Comparison of ENCODE assay signal across 30 cellular contexts in the genomic region with DNA sequence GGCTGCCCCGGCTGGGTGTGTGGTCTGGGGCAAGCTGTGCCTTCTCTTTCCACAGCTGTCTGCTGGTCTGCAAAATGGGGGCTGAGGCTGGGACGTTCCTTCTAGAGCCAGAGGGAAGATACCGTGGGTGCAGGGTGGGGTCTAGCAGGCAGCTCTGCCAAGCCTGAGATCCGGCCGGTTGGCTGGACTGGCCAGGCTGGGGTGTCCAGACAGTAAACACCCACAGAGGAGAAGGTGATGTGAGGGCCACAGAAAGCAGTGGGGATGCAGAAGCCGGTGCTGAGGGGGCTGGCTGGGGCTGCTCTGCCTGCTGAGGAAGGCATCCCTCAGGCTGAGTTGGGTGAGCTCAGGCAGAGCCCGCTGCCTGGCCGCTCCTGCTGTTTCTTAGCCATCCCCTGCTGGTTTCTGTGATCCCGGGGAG. TPM values are rescaled to one million over a fixed set of nuclear protein-coding genes. Genes with fewer than 3 reads are reported as not detected.
A peak's percentile ranks its signal among the peaks of the same experiment; 100 is the strongest.
DNase-seq lines count a peak whose midpoint lies in the region; ATAC-seq, FAIRE-seq and TF ChIP-seq lines count a peak whose summit lies in the region.
"Had no signal": no experiment of that assay in that cellular context is flagged by ENCODE, and none has a peak within 500 bp of the region (broad histone marks: within the 10 kb centered on the region; RNA-seq: fewer than 3 reads in every experiment).

No MANE protein-coding gene starts in this region.

- no peak overlapping the region for H2BK12ac ChIP-seq in H9 (ENCODE audit: insufficient read length, low read depth, low read length)

- H3K4me3 ChIP-seq in NT2/D1 (ENCODE audit: insufficient read length, low read depth) (no peak overlapping the region), HepG2 (replicated peaks in 1 of 3; ENCODE audit: insufficient read depth in 1 of 3, low read depth in 2 of 3, low read length in 3 of 3) (no peak overlapping the region), spleen (no peak overlapping the region)
- H3K4me3 ChIP-seq: ascending aorta, cardiac muscle cell, lower lobe of right lung, tibial nerve had no signal

- H3K4me1 Mint-ChIP-seq in H9 = peaks cover 24 to 36% of the 10 kb centered on the region in 2 experiments
- H3K4me1 Mint-ChIP-seq in activated CD4-positive, alpha-beta T cell treated with anti-CD3 and anti-CD28 coated beads, Interleukin-2, amount 10 ng/mL, durations not matched to agents 7 days and 5 days = no peaks in the 10 kb centered on the region
- H3K4me1 Mint-ChIP-seq: activated naive CD8-positive, alpha-beta T cell treated with anti-CD3 and anti-CD28 coated beads for 36 hours; CD8-positive, alpha-beta memory T cell had no signal

- H3K27me3 Mint-ChIP-seq in H9 (ENCODE audit: low read depth) = peaks cover 3% of the 10 kb centered on the region
- peaks cover 5% of the 10 kb centered on the region for H3K27me3 Mint-ChIP-seq in activated CD4-positive, alpha-beta T cell treated with anti-CD3 and anti-CD28 coated beads, Interleukin-2, amount 10 ng/mL, durations not matched to agents 7 days and 5 days
- H3K27me3 Mint-ChIP-seq: activated naive CD8-positive, alpha-beta T cell treated with anti-CD3 and anti-CD28 coated beads for 36 hours had no signal

- no peak overlapping the region for H3T11ph ChIP-seq in H9 (ENCODE audit: low read length)

- no peaks in the 10 kb centered on the region for H3K4me1 ChIP-seq in H9 (ENCODE audit: insufficient read depth, low read length)
- H3K4me1 ChIP-seq in NT2/D1 (ENCODE audit: insufficient read depth, insufficient read length) = peaks cover 14% of the 10 kb centered on the region
- peaks cover 20% of the 10 kb centered on the region for H3K4me1 ChIP-seq in HepG2 (ENCODE audit: insufficient read depth, low read length)
- H3K4me1 ChIP-seq in spleen = no peaks in the 10 kb centered on the region
- H3K4me1 ChIP-seq in foreskin keratinocyte = peaks cover 14% of the 10 kb centered on the region
- H3K4me1 ChIP-seq: ascending aorta, lower lobe of right lung had no signal

- no peak for TF ChIP-seq RAD21 in HepG2 (CRISPR knock-in tag; IDR thresholded peaks at IDR 0.05)

- WGBS in H9 (ENCODE audit: extremely low coverage, insufficient read length, low lambda C conversion rate) = no CpG with 5 or more reads among the region's 9 CpGs
- 13% methylated on average over 4 of the region's 9 CpGs for WGBS in HepG2 (ENCODE audit: low lambda C conversion rate)
- WGBS in spleen, 5 donors = 59 to 93% (median 78%) methylated on average over 8 to 9 of the region's 9 CpGs

- no peaks in the 10 kb centered on the region for H3K9me3 ChIP-seq in H9 (ENCODE audit: control insufficient read depth, low read depth, low read length)
- no peaks in the 10 kb centered on the region for H3K9me3 ChIP-seq in NT2/D1 (ENCODE audit: insufficient read depth, low read length)
- H3K9me3 ChIP-seq in HepG2 (ENCODE audit: low read length) = no peaks in the 10 kb centered on the region
- H3K9me3 ChIP-seq in spleen = no peaks in the 10 kb centered on the region
- H3K9me3 ChIP-seq: ascending aorta, lower lobe of right lung, tibial nerve had no signal

- H3K9me3 Mint-ChIP-seq in H9 = no peaks in the 10 kb centered on the region
- H3K9me3 Mint-ChIP-seq in activated CD4-positive, alpha-beta T cell treated with anti-CD3 and anti-CD28 coated beads, Interleukin-2, amount 10 ng/mL, durations not matched to agents 7 days and 5 days = no peaks in the 10 kb centered on the region
- H3K9me3 Mint-ChIP-seq: activated naive CD8-positive, alpha-beta T cell treated with anti-CD3 and anti-CD28 coated beads for 36 hours; activated T-helper 2 cell treated with anti-CD3 and anti-CD28 coated beads, Interferon-gamma antibody, Interleukin-2, Interleukin-4, amounts not matched to agents 10 μg/mL and 5 μg/mL and 100 μg/mL, durations not matched to agents 14 hours and 24 hours and 36 hours; CD8-positive, alpha-beta memory T cell; effector memory CD8-positive, alpha-beta T cell; naive thymus-derived CD8-positive, alpha-beta T cell; T-helper 2 cell treated with Interferon-gamma antibody and Interleukin-4, amounts not matched to agents 5 μg/mL and 100 μg/mL, for 36 hours had no signal

- H3K4me3 Mint-ChIP-seq in H9 = no peak overlapping the region
- no peak overlapping the region for H3K4me3 Mint-ChIP-seq in activated CD4-positive, alpha-beta T cell treated with anti-CD3 and anti-CD28 coated beads, Interleukin-2, amount 10 ng/mL, durations not matched to agents 7 days and 5 days
- H3K4me3 Mint-ChIP-seq: activated naive CD8-positive, alpha-beta T cell treated with anti-CD3 and anti-CD28 coated beads for 36 hours; CD8-positive, alpha-beta memory T cell; effector memory CD8-positive, alpha-beta T cell; naive thymus-derived CD8-positive, alpha-beta T cell; T-helper 2 cell treated with Interferon-gamma antibody and Interleukin-4, amounts not matched to agents 5 μg/mL and 100 μg/mL, for 36 hours had no signal

- no peak for FAIRE-seq in HepG2 (lab: Jason Lieb, UNC)
- FAIRE-seq: GM19239, islet of Langerhans had no signal

- TF ChIP-seq EP300 in HepG2 (IDR thresholded peaks at IDR 0.05; ENCODE audit: low read depth in 2 of 2, low read length in 2 of 2) (no peak), HepG2 (CRISPR knock-in tag; IDR thresholded peaks at IDR 0.05; ENCODE audit: borderline replicate concordance) (no peak)

- H2BK20ac ChIP-seq in H9 (ENCODE audit: low read depth, low read length, poor library complexity, severe bottlenecking) = no peak overlapping the region

- DNase-seq in H9 = no peak
- no peak for DNase-seq in NT2/D1 (ENCODE audit: low read depth, low spot score)
- no peak for DNase-seq in HepG2 (ENCODE audit: low spot score)
- DNase-seq in spleen = peak; percentile 56
- no peak for DNase-seq in activated CD4-positive, alpha-beta T cell treated with anti-CD3 and anti-CD28 coated beads for 1 hour
- DNase-seq in activated CD4-positive, alpha-beta T cell treated with anti-CD3 and anti-CD28 coated beads, Interleukin-2, amount 10 ng/mL, durations not matched to agents 7 days and 5 days = no peak
- no peak for DNase-seq in foreskin keratinocyte
- DNase-seq: activated CD4-positive, alpha-beta T cell treated with anti-CD3 and anti-CD28 coated beads for 4 hours; activated naive CD8-positive, alpha-beta T cell treated with anti-CD3 and anti-CD28 coated beads for 36 hours; CD8-positive, alpha-beta memory T cell; DMS 273 treated with DMSO at 0.1 percent for 48 hours; effector memory CD8-positive, alpha-beta T cell; erythroblast; HCEC 1CT; lower lobe of right lung; naive thymus-derived CD8-positive, alpha-beta T cell; NCI-H146; NCI-H2107; NCI-H345; retina; SIG-M5; stimulated activated CD4-positive, alpha-beta T cell treated with anti-CD3 and anti-CD28 coated beads, Interleukin-2, amount 100 ng/mL, for 24 hours had no signal

- H4K20me1 ChIP-seq in H9 (ENCODE audit: control insufficient read depth, insufficient read depth, insufficient read length) (no peaks in the 10 kb centered on the region), HepG2 (ENCODE audit: insufficient read depth, low read length) (no peaks in the 10 kb centered on the region)

- H3K27ac Mint-ChIP-seq in H9 = peak overlapping the region in 1 of 3 experiments; percentile 60; a peak in 1 of 7 replicates
- H3K27ac Mint-ChIP-seq in activated CD4-positive, alpha-beta T cell treated with anti-CD3 and anti-CD28 coated beads, Interleukin-2, amount 10 ng/mL, durations not matched to agents 7 days and 5 days = no peak overlapping the region
- H3K27ac Mint-ChIP-seq: activated naive CD8-positive, alpha-beta T cell treated with anti-CD3 and anti-CD28 coated beads for 36 hours; activated T-helper 2 cell treated with anti-CD3 and anti-CD28 coated beads, Interferon-gamma antibody, Interleukin-2, Interleukin-4, amounts not matched to agents 10 μg/mL and 5 μg/mL and 100 μg/mL, durations not matched to agents 14 hours and 24 hours and 36 hours; effector memory CD8-positive, alpha-beta T cell; T-helper 2 cell treated with Interferon-gamma antibody and Interleukin-4, amounts not matched to agents 5 μg/mL and 100 μg/mL, for 36 hours had no signal

- no peak overlapping the region for H2BK5ac ChIP-seq in H9 (ENCODE audit: insufficient read length, low read length)

- TF ChIP-seq CTCF in H9 (conservative IDR thresholded peaks at IDR 0.05) (no peak), HepG2 (CRISPR knock-in tag; IDR thresholded peaks at IDR 0.05) (no peak), spleen (IDR thresholded peaks at IDR 0.05 in 8 of 11, conservative IDR thresholded peaks at IDR 0.05 in 3 of 11) (no peak), foreskin keratinocyte (conservative IDR thresholded peaks at IDR 0.05) (no peak)

- no peak overlapping the region for H4K5ac ChIP-seq in H9 (ENCODE audit: insufficient read length, low read depth, low read length)

- H3K79me2 ChIP-seq in H9 (ENCODE audit: insufficient read depth, low read length) (no peaks in the 10 kb centered on the region), HepG2 (ENCODE audit: insufficient read depth, low read length) (no peaks in the 10 kb centered on the region)

- no peaks in the 10 kb centered on the region for H3K79me1 ChIP-seq in H9 (ENCODE audit: insufficient read depth, low read depth, low read length, poor library complexity, severe bottlenecking)

- H2AFZ ChIP-seq in H9 (ENCODE audit: low read length) (no peak overlapping the region), HepG2 (ENCODE audit: low read length) (no peak overlapping the region)

- H3K27ac ChIP-seq in H9 (ENCODE audit: insufficient read length, low read depth, low read length) (no peak overlapping the region), HepG2 (ENCODE audit: extremely low read length, insufficient read depth, low read length) (no peak overlapping the region), spleen (no peak overlapping the region), foreskin keratinocyte (no peak overlapping the region)
- H3K27ac ChIP-seq: ascending aorta, cardiac muscle cell, lower lobe of right lung had no signal

- H4K8ac ChIP-seq in H9 (replicated peaks; ENCODE audit: insufficient read length, low read depth, low read length) = no peak overlapping the region

- no peak overlapping the region for H2BK120ac ChIP-seq in H9 (ENCODE audit: low read depth, low read length, poor library complexity, severe bottlenecking)

- CTCF ChIA-PET in HepG2 (lab: Yijun Ruan, JAX; ENCODE audit: low intra/inter-chr PET ratio, low total read pairs) = no interaction called here
- CTCF ChIA-PET in activated CD4-positive, alpha-beta T cell treated with anti-CD3 and anti-CD28 coated beads, Interleukin-2, amount 10 ng/mL, durations not matched to agents 7 days and 5 days (lab: Charles Lee) = interaction anchor here (0.6 kb wide), 1 partner anchor 1436 kb away, joined by 4 read pairs; no protein-coding TSS in a partner anchor

- H3K9ac ChIP-seq in H9 (ENCODE audit: extremely low read depth, insufficient read length, low read length) = no peak overlapping the region
- H3K9ac ChIP-seq in NT2/D1 (ENCODE audit: insufficient read length, low read depth) = peak overlapping the region; percentile 26
- H3K9ac ChIP-seq in HepG2 (ENCODE audit: insufficient read depth, low read depth, low read length) = no peak overlapping the region

- H3K4me2 ChIP-seq in H9 (ENCODE audit: insufficient read depth, insufficient read length, low read length) (no peak overlapping the region), HepG2 (ENCODE audit: low read depth, low read length) (peak overlapping the region; percentile 39; the same call in 1 of the 2 replicates)

- H3K23me2 ChIP-seq in H9 (ENCODE audit: insufficient read length, low read depth, low read length, poor library complexity, severe bottlenecking) = no peaks in the 10 kb centered on the region

- H4K91ac ChIP-seq in H9 (ENCODE audit: insufficient read length, low read depth, low read length) = no peak overlapping the region

- POLR2A ChIA-PET in HepG2 (lab: Yijun Ruan, JAX) = no interaction called here
- POLR2A ChIA-PET in activated CD4-positive, alpha-beta T cell treated with anti-CD3 and anti-CD28 coated beads, Interleukin-2, amount 10 ng/mL, durations not matched to agents 7 days and 5 days (lab: Charles Lee) = no interaction called here

- peak overlapping the region; percentile 43; the same call in 1 of the 2 replicates for H3K14ac ChIP-seq in H9 (ENCODE audit: insufficient read depth, low read length)

- BruUV-seq in HepG2 (replicated peaks; lab: Mats Ljungman, UMichigan) = no TSS peak

- no peaks in the 10 kb centered on the region for H3K36me3 Mint-ChIP-seq in H9 (ENCODE audit: insufficient read depth in 1 of 3, low read depth in 3 of 3)
- H3K36me3 Mint-ChIP-seq in activated CD4-positive, alpha-beta T cell treated with anti-CD3 and anti-CD28 coated beads, Interleukin-2, amount 10 ng/mL, durations not matched to agents 7 days and 5 days (ENCODE audit: low read depth) = no peaks in the 10 kb centered on the region
- H3K36me3 Mint-ChIP-seq: activated naive CD8-positive, alpha-beta T cell treated with anti-CD3 and anti-CD28 coated beads for 36 hours; CD8-positive, alpha-beta memory T cell; naive thymus-derived CD8-positive, alpha-beta T cell had no signal

- no peak overlapping the region for H2AK5ac ChIP-seq in H9 (ENCODE audit: insufficient read length, low read length)

- peak; percentile 60 for ATAC-seq in HepG2
- ATAC-seq in foreskin keratinocyte = no peak
- ATAC-seq: effector memory CD8-positive, alpha-beta T cell; naive thymus-derived CD8-positive, alpha-beta T cell; Panc1 had no signal

- no peak overlapping the region for H3K18ac ChIP-seq in H9 (ENCODE audit: insufficient read length, low read depth, low read length)

- H3K27me3 ChIP-seq in H9 (ENCODE audit: insufficient read depth, low read length) (no peaks in the 10 kb centered on the region), NT2/D1 (ENCODE audit: insufficient read depth, insufficient read length) (no peaks in the 10 kb centered on the region), HepG2 (ENCODE audit: control insufficient read depth in 1 of 2, insufficient read depth in 2 of 2, low read length in 2 of 2) (peaks cover 7 to 26% of the 10 kb centered on the region in 2 experiments; a peak in 3 of 5 replicates), spleen (replicated peaks in 1 of 7) (peaks cover 0 to 18% (median 0%) of the 10 kb centered on the region in 7 donors), foreskin keratinocyte (no peaks in the 10 kb centered on the region)
- H3K27me3 ChIP-seq: ascending aorta, cardiac muscle cell, tibial nerve had no signal

- H3K4ac ChIP-seq in H9 (ENCODE audit: low read depth, low read length) = no peak overlapping the region

- in situ Hi-C loops in HepG2 (cut with HindIII; ENCODE audit: extremely low pct_ligation_motif_present, low pct_unique_long_range_greater_than_20kb) = no loop called here

- intact Hi-C loops in HepG2 (cut with micrococcal nuclease; ENCODE audit: unreplicated experiment) = no loop called here
- intact Hi-C loops in spleen (cut with DNase I; ENCODE audit: low total_unique reads) = no loop called here

- no peak overlapping the region for H3K23ac ChIP-seq in H9 (ENCODE audit: insufficient read length, low read depth, low read length)

- H3K36me3 ChIP-seq in NT2/D1 (ENCODE audit: insufficient read depth, insufficient read length, low read length) (peaks cover 2% of the 10 kb centered on the region), HepG2 (replicated peaks in 1 of 2; ENCODE audit: control insufficient read depth in 1 of 2, insufficient read depth in 2 of 2, low read length in 2 of 2) (no peaks in the 10 kb centered on the region), spleen (no peaks in the 10 kb centered on the region)
- H3K36me3 ChIP-seq: ascending aorta, cardiac muscle cell, lower lobe of right lung, tibial nerve had no signal

- TF ChIP-seq POLR2A in HepG2 (IDR thresholded peaks at IDR 0.05; ENCODE audit: insufficient read depth in 1 of 2, low read depth in 2 of 2, low read length in 2 of 2) (no peak), spleen (IDR thresholded peaks at IDR 0.05) (no peak)

- H3K56ac ChIP-seq in H9 (ENCODE audit: insufficient read length, low read depth, low read length) = no peak overlapping the region

- H2BK15ac ChIP-seq in H9 (ENCODE audit: low read depth, low read length) = no peak overlapping the region

RNA-seq across cellular contexts. Expression of gene FBLN2, which starts 46.1 kb away (rescaled TPM):
- total RNA-seq in H9 (2021) (9.8 and 11.8 TPM in 2 replicates), HepG2 (2016; rRNA removed; fragmentation: Illumina TruSeq; extraction: Trizol) (not detected in 2 replicates), spleen (10 to 100 TPM in 4 of 7 donors, 1 to 10 TPM in 3; 6.1 to 28.2 (median 17.4) TPM), foreskin keratinocyte (4.0 and 5.5 TPM in 2 replicates)
- total RNA-seq in HepG2 (2016; cell fraction: cytosol; rRNA removed; fragmentation: Illumina TruSeq; extraction: Trizol; ENCODE audit: low read depth) = not detected in 2 replicates
- total RNA-seq in HepG2 (2016; cell fraction: insoluble cytoplasmic fraction; rRNA removed; fragmentation: Illumina TruSeq; extraction: Trizol) = not detected in 2 replicates
- total RNA-seq in HepG2 (2016; cell fraction: membrane; rRNA removed; fragmentation: Illumina TruSeq; extraction: Trizol) = not detected in 2 replicates
- total RNA-seq in HepG2 (2016; cell fraction: nucleus; rRNA removed; fragmentation: Illumina TruSeq; extraction: Trizol) = not detected in 2 replicates
- polyA plus RNA-seq in HepG2 (2011; rRNA removed) (0.04 TPM in 1 of 2 replicates, not detected in the other), spleen (10 to 100 TPM in 1 of 3 donors, 1 to 10 TPM in 2; 8.9 to 15.9 (median 9.1) TPM), foreskin keratinocyte (2.8 and 4.1 TPM in 2 replicates)
- 0.04 TPM in 2 replicates for polyA plus RNA-seq in HepG2 (2011; cell fraction: cytosol; rRNA removed)
- polyA plus RNA-seq in HepG2 (2011; cell fraction: nucleus; rRNA removed) = 0.02 and 0.05 TPM in 2 replicates
- polyA plus RNA-seq in HepG2 (2012) = 0.05 and 0.08 TPM in 2 replicates
- polyA plus RNA-seq in HepG2 (2016; cell fraction: cytosol; fragmentation: Illumina TruSeq; extraction: Trizol; ENCODE audit: low read depth) = not detected in 2 replicates
- polyA plus RNA-seq in HepG2 (2016; cell fraction: insoluble cytoplasmic fraction; fragmentation: Illumina TruSeq; extraction: Trizol; ENCODE audit: low read depth) = not detected in 2 replicates
- polyA plus RNA-seq in HepG2 (2016; cell fraction: membrane; fragmentation: Illumina TruSeq; extraction: Trizol; ENCODE audit: low read depth) = not detected in 2 replicates
- not detected in 2 replicates for polyA plus RNA-seq in HepG2 (2016; cell fraction: nucleus; fragmentation: Illumina TruSeq; extraction: Trizol; ENCODE audit: insufficient read depth, low read depth)
- polyA minus RNA-seq in HepG2 (2011; rRNA and poly(A)+ RNA removed; ENCODE audit: low replicate concordance) = 0.06 and 0.12 TPM in 2 replicates
- not detected in 2 replicates for polyA minus RNA-seq in HepG2 (2011; cell fraction: cytosol; rRNA and poly(A)+ RNA removed)
- 0.37 TPM in 1 of 2 replicates, not detected in the other for polyA minus RNA-seq in HepG2 (2011; cell fraction: nucleus; rRNA and poly(A)+ RNA removed)
- total RNA-seq in activated CD4-positive, alpha-beta T cell treated with anti-CD3 and anti-CD28 coated beads, Interleukin-2, amount 10 ng/mL, durations not matched to agents 7 days and 5 days = not detected
- total RNA-seq: activated T-helper 2 cell treated with anti-CD3 and anti-CD28 coated beads, Interferon-gamma antibody, Interleukin-2, Interleukin-4, amounts not matched to agents 10 μg/mL and 5 μg/mL and 100 μg/mL, durations not matched to agents 14 hours and 24 hours and 36 hours had no signal
